1 cellular context compared by ENCODE assay signal in the genomic region with DNA sequence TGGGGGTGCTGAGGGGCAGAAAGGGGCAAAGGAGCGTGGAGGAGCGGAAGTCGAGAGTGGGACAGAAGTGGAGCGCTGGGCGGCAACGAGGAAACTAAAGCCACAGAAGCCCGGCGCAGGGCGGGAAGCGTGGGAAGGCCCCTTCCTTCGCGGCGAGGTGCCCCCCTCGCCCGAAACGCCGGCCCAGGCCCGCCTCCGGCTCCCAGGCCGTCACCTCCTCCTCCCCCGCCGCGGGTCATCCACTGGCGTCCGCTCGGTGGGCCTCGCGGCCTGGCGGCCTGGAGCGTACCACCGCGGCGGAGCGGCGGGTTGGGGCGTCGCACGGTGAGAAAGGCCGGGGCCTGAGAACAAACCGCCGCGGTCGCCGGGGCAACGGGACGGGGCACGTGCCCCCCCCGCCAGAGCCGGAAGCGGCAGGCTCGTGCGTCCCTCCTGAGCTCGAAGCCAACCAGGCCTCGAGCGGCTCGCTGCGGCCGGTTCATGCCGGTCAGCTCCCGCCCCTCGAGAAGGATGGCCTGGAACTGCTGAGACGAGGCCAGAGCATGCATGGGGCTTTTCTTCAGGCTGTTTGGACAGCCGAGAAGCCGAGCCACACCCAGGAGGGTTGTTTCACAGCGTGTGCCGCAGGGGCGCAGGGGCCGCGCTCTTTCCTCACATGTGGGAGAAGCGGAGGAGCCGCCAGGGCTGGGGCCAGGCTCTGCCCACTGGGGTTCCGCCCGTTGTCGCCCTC.
A peak's percentile ranks its signal among the peaks of the same experiment; 100 is the strongest.
TF ChIP-seq lines count a peak whose summit lies in the region.

A gene (minus strand): TSS at position 349 of the 730 bp plus-strand sequence. CDS start 469 bp downstream, outside the sequence.

TF ChIP-seq in K562, 482 proteins besides CTCF, POLR2A, EP300 and RAD21 (continues in another document):
- TF ChIP-seq, protein P1, sequence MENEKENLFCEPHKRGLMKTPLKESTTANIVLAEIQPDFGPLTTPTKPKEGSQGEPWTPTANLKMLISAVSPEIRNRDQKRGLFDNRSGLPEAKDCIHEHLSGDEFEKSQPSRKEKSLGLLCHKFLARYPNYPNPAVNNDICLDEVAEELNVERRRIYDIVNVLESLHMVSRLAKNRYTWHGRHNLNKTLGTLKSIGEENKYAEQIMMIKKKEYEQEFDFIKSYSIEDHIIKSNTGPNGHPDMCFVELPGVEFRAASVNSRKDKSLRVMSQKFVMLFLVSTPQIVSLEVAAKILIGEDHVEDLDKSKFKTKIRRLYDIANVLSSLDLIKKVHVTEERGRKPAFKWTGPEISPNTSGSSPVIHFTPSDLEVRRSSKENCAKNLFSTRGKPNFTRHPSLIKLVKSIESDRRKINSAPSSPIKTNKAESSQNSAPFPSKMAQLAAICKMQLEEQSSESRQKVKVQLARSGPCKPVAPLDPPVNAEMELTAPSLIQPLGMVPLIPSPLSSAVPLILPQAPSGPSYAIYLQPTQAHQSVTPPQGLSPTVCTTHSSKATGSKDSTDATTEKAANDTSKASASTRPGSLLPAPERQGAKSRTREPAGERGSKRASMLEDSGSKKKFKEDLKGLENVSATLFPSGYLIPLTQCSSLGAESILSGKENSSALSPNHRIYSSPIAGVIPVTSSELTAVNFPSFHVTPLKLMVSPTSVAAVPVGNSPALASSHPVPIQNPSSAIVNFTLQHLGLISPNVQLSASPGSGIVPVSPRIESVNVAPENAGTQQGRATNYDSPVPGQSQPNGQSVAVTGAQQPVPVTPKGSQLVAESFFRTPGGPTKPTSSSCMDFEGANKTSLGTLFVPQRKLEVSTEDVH (IDR thresholded peaks at IDR 0.05; ENCODE audit: low read depth, partially characterized antibody), result no peak
- TF ChIP-seq, protein P2, sequence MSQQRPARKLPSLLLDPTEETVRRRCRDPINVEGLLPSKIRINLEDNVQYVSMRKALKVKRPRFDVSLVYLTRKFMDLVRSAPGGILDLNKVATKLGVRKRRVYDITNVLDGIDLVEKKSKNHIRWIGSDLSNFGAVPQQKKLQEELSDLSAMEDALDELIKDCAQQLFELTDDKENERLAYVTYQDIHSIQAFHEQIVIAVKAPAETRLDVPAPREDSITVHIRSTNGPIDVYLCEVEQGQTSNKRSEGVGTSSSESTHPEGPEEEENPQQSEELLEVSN (IDR thresholded peaks at IDR 0.05; ENCODE audit: borderline replicate concordance in 1 of 2, extremely low read depth in 1 of 2, insufficient read depth in 1 of 2, insufficient read length in 1 of 2, low read depth in 1 of 2, low read length in 1 of 2, poor library complexity in 1 of 2, severe bottlenecking in 1 of 2), result peak; percentile 90 to 97
- TF ChIP-seq ZFP1 (CRISPR knock-in tag; IDR thresholded peaks at IDR 0.05) (no peak), RFX1 (IDR thresholded peaks at IDR 0.05) (peak; percentile 55), TBP (optimal IDR thresholded peaks at IDR 0.05; ENCODE audit: low read depth, low read length) (no peak), CBX3 (IDR thresholded peaks at IDR 0.05; ENCODE audit: borderline replicate concordance in 1 of 2, low read length in 2 of 2) (peak in 1 of 2 experiments; percentile 18; a peak in 1 of 3 replicates), E2F3 (CRISPR knock-in tag; IDR thresholded peaks at IDR 0.05) (no peak), XRCC5 (IDR thresholded peaks at IDR 0.05; ENCODE audit: low read depth, low read length) (0 out of 2 replicates have a peak, but pooled peaks have one; percentile 25), FOXK2 (conservative IDR thresholded peaks at IDR 0.05 in 1 of 2, IDR thresholded peaks at IDR 0.05 in 1 of 2; ENCODE audit: low read depth in 2 of 2) (no peak), FOXM1 (IDR thresholded peaks at IDR 0.05; ENCODE audit: low read depth) (no peak), FOXM1 (CRISPR knock-in tag; IDR thresholded peaks at IDR 0.05; ENCODE audit: low read depth) (no peak), CBFB (CRISPR knock-in tag; IDR thresholded peaks at IDR 0.05) (no peak), L3MBTL2 (IDR thresholded peaks at IDR 0.05) (peak; percentile 96), CXXC5 (CRISPR knock-in tag; IDR thresholded peaks at IDR 0.05) (peak; percentile 55), ZBTB7A (IDR thresholded peaks at IDR 0.05; ENCODE audit: borderline replicate concordance, control insufficient read depth, low read depth, low read length) (0 out of 2 replicates have a peak, but pooled peaks have one; percentile 54), POLR2AphosphoS5 (IDR thresholded peaks at IDR 0.05; ENCODE audit: control insufficient read depth, insufficient read depth, low read depth, low read length) (no peak), MECOM (CRISPR knock-in tag; IDR thresholded peaks at IDR 0.05) (no peak), BHLHE40 (IDR thresholded peaks at IDR 0.05; ENCODE audit: low read length) (peak; percentile 89), OTX1 (CRISPR knock-in tag; IDR thresholded peaks at IDR 0.05) (no peak), SMARCE1 (IDR thresholded peaks at IDR 0.05) (no peak), DMBX1 (CRISPR knock-in tag; IDR thresholded peaks at IDR 0.05; ENCODE audit: borderline replicate concordance) (no peak), ZNF311 (CRISPR knock-in tag; IDR thresholded peaks at IDR 0.05) (no peak), PPARD (CRISPR knock-in tag; IDR thresholded peaks at IDR 0.05) (no peak), TEAD2 (tag; IDR thresholded peaks at IDR 0.05) (no peak), RBM15 (IDR thresholded peaks at IDR 0.05; ENCODE audit: insufficient read depth, low read length) (no peak), ZKSCAN3 (CRISPR knock-in tag; IDR thresholded peaks at IDR 0.05) (no peak), ZC3H8 (IDR thresholded peaks at IDR 0.05) (no peak), FOXJ2 (tag; IDR thresholded peaks at IDR 0.05) (no peak), RNF2 (IDR thresholded peaks at IDR 0.05) (0 out of 2 replicates have a peak, but pooled peaks have one; percentile 41)
- TF ChIP-seq, protein P3, sequence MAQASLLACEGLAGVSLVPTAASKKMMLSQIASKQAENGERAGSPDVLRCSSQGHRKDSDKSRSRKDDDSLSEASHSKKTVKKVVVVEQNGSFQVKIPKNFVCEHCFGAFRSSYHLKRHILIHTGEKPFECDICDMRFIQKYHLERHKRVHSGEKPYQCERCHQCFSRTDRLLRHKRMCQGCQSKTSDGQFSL (CRISPR knock-in tag; IDR thresholded peaks at IDR 0.05), result no peak; the same call in 1 of the 2 replicates
- TF ChIP-seq, protein P3 (tag; IDR thresholded peaks at IDR 0.05), result peak in 1 of 2 experiments; percentile 46; a peak in 1 of 4 replicates
- TF ChIP-seq, protein P4, sequence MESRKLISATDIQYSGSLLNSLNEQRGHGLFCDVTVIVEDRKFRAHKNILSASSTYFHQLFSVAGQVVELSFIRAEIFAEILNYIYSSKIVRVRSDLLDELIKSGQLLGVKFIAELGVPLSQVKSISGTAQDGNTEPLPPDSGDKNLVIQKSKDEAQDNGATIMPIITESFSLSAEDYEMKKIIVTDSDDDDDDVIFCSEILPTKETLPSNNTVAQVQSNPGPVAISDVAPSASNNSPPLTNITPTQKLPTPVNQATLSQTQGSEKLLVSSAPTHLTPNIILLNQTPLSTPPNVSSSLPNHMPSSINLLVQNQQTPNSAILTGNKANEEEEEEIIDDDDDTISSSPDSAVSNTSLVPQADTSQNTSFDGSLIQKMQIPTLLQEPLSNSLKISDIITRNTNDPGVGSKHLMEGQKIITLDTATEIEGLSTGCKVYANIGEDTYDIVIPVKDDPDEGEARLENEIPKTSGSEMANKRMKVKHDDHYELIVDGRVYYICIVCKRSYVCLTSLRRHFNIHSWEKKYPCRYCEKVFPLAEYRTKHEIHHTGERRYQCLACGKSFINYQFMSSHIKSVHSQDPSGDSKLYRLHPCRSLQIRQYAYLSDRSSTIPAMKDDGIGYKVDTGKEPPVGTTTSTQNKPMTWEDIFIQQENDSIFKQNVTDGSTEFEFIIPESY (CRISPR knock-in tag; IDR thresholded peaks at IDR 0.05), result peak; percentile 95
- TF ChIP-seq, protein P5, sequence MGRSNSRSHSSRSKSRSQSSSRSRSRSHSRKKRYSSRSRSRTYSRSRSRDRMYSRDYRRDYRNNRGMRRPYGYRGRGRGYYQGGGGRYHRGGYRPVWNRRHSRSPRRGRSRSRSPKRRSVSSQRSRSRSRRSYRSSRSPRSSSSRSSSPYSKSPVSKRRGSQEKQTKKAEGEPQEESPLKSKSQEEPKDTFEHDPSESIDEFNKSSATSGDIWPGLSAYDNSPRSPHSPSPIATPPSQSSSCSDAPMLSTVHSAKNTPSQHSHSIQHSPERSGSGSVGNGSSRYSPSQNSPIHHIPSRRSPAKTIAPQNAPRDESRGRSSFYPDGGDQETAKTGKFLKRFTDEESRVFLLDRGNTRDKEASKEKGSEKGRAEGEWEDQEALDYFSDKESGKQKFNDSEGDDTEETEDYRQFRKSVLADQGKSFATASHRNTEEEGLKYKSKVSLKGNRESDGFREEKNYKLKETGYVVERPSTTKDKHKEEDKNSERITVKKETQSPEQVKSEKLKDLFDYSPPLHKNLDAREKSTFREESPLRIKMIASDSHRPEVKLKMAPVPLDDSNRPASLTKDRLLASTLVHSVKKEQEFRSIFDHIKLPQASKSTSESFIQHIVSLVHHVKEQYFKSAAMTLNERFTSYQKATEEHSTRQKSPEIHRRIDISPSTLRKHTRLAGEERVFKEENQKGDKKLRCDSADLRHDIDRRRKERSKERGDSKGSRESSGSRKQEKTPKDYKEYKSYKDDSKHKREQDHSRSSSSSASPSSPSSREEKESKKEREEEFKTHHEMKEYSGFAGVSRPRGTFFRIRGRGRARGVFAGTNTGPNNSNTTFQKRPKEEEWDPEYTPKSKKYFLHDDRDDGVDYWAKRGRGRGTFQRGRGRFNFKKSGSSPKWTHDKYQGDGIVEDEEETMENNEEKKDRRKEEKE (IDR thresholded peaks at IDR 0.05; ENCODE audit: borderline replicate concordance in 1 of 2, control insufficient read depth in 1 of 2, low read depth in 2 of 2, low read length in 1 of 2), result no peak
- TF ChIP-seq, protein P6, sequence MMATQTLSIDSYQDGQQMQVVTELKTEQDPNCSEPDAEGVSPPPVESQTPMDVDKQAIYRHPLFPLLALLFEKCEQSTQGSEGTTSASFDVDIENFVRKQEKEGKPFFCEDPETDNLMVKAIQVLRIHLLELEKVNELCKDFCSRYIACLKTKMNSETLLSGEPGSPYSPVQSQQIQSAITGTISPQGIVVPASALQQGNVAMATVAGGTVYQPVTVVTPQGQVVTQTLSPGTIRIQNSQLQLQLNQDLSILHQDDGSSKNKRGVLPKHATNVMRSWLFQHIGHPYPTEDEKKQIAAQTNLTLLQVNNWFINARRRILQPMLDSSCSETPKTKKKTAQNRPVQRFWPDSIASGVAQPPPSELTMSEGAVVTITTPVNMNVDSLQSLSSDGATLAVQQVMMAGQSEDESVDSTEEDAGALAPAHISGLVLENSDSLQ (IDR thresholded peaks at IDR 0.05), result no peak
- TF ChIP-seq, protein P7, sequence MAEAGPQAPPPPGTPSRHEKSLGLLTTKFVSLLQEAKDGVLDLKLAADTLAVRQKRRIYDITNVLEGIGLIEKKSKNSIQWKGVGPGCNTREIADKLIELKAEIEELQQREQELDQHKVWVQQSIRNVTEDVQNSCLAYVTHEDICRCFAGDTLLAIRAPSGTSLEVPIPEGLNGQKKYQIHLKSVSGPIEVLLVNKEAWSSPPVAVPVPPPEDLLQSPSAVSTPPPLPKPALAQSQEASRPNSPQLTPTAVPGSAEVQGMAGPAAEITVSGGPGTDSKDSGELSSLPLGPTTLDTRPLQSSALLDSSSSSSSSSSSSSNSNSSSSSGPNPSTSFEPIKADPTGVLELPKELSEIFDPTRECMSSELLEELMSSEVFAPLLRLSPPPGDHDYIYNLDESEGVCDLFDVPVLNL (CRISPR knock-in tag; IDR thresholded peaks at IDR 0.05; ENCODE audit: low read depth), result no peak
- TF ChIP-seq, protein P8, sequence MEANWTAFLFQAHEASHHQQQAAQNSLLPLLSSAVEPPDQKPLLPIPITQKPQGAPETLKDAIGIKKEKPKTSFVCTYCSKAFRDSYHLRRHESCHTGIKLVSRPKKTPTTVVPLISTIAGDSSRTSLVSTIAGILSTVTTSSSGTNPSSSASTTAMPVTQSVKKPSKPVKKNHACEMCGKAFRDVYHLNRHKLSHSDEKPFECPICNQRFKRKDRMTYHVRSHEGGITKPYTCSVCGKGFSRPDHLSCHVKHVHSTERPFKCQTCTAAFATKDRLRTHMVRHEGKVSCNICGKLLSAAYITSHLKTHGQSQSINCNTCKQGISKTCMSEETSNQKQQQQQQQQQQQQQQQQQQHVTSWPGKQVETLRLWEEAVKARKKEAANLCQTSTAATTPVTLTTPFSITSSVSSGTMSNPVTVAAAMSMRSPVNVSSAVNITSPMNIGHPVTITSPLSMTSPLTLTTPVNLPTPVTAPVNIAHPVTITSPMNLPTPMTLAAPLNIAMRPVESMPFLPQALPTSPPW (CRISPR knock-in tag; IDR thresholded peaks at IDR 0.05), result peak; percentile 41
- TF ChIP-seq, protein P9, sequence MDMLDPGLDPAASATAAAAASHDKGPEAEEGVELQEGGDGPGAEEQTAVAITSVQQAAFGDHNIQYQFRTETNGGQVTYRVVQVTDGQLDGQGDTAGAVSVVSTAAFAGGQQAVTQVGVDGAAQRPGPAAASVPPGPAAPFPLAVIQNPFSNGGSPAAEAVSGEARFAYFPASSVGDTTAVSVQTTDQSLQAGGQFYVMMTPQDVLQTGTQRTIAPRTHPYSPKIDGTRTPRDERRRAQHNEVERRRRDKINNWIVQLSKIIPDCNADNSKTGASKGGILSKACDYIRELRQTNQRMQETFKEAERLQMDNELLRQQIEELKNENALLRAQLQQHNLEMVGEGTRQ (CRISPR knock-in tag; IDR thresholded peaks at IDR 0.05), result peak; percentile 56
- TF ChIP-seq, protein P10, sequence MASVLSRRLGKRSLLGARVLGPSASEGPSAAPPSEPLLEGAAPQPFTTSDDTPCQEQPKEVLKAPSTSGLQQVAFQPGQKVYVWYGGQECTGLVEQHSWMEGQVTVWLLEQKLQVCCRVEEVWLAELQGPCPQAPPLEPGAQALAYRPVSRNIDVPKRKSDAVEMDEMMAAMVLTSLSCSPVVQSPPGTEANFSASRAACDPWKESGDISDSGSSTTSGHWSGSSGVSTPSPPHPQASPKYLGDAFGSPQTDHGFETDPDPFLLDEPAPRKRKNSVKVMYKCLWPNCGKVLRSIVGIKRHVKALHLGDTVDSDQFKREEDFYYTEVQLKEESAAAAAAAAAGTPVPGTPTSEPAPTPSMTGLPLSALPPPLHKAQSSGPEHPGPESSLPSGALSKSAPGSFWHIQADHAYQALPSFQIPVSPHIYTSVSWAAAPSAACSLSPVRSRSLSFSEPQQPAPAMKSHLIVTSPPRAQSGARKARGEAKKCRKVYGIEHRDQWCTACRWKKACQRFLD (CRISPR knock-in tag; IDR thresholded peaks at IDR 0.05), result no peak
